ENCODE assay signal across 8 cellular contexts in the genomic region with DNA sequence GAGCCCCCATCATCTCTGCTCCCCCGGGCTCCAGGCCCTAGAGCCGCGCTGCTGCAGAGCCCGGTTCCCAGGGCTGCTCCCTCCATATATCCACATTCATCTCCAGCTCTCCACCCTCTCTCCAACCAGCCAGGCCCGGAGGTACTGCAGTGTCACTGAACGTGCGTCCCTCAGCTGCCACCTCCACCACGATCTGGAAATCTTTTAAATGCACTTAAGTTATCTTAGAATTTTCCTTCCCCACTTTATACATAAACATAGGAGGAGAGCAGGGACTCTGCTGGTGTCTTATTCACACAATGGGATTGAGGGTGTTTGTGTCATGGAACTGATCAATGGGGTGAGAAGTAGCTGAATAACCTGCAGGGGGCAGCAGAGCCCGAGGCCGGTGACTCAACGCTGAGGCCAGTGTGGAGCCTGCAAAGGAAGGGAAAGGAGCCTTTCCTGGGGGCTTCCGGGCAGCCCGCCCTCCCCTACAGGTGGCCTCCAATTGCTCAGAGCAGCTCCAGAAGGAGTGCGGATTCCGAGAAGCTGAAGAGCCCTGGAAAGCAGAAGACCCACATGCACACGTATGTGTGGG. TPM values are rescaled to one million over a fixed set of nuclear protein-coding genes. Genes with fewer than 3 reads are reported as not detected.
A peak's percentile ranks its signal among the peaks of the same experiment; 100 is the strongest.
DNase-seq lines count a peak whose midpoint lies in the region; ATAC-seq and TF ChIP-seq lines count a peak whose summit lies in the region.
"Not testable (repeated sequence)": the region's sequence is repeated elsewhere in the genome, so short reads cannot be mapped to it uniquely, and the experiment has no call there.

No MANE protein-coding gene starts in this region.

- H3K4me3 Mint-ChIP-seq in progenitor cell of endocrine pancreas (ENCODE audit: low read depth); stimulated activated naive CD8-positive, alpha-beta T cell treated with anti-CD3 and anti-CD28 coated beads, Interleukin-15, amount 100 ng/mL, for 72 hours: not testable (repeated sequence)

- not testable (repeated sequence) for H3K9me3 ChIP-seq in colonic mucosa

- not testable (repeated sequence) for H3K9ac ChIP-seq in colonic mucosa (ENCODE audit: low read depth in 2 of 2, low read length in 2 of 2)

- H3K4me3 ChIP-seq in NB4 (ENCODE audit: low read depth, low read length); colonic mucosa: not testable (repeated sequence)

- not testable (repeated sequence) for H3K27ac ChIP-seq in colonic mucosa

- H3K27me3 ChIP-seq in colonic mucosa, result not testable (repeated sequence)

- TF ChIP-seq POLR2A in NB4 (IDR thresholded peaks at IDR 0.05; ENCODE audit: extremely low read depth, insufficient read length), result not testable (repeated sequence)

- TF ChIP-seq CTCF in NB4 (IDR thresholded peaks at IDR 0.05; ENCODE audit: low read depth, low read length), result peak; percentile 14
- peak; percentile 27 for TF ChIP-seq CTCF in colonic mucosa (IDR thresholded peaks at IDR 0.05)
- TF ChIP-seq CTCF in progenitor cell of endocrine pancreas (IDR thresholded peaks at IDR 0.05; ENCODE audit: unreplicated experiment), result peak; percentile 39

- not testable (repeated sequence) for H3K27ac Mint-ChIP-seq in progenitor cell of endocrine pancreas; stimulated activated naive CD8-positive, alpha-beta T cell treated with anti-CD3 and anti-CD28 coated beads, Interleukin-15, amount 100 ng/mL, for 72 hours

- H3K4me1 Mint-ChIP-seq in progenitor cell of endocrine pancreas (ENCODE audit: low read depth); stimulated activated naive CD8-positive, alpha-beta T cell treated with anti-CD3 and anti-CD28 coated beads, Interleukin-15, amount 100 ng/mL, for 72 hours: not testable (repeated sequence)

- not testable (repeated sequence) for H3K4me1 ChIP-seq in colonic mucosa

- H3K9me3 Mint-ChIP-seq in progenitor cell of endocrine pancreas (ENCODE audit: low read depth); stimulated activated naive CD8-positive, alpha-beta T cell treated with anti-CD3 and anti-CD28 coated beads, Interleukin-15, amount 100 ng/mL, for 72 hours: not testable (repeated sequence)

- DNase-seq in EH (ENCODE audit: low read depth) (peak; percentile 10), NB4 (ENCODE audit: low read depth) (peak; percentile 47), T-helper 9 cell (peak; percentile 36), activated T-cell treated with anti-CD3 and anti-CD28 coated beads for 4 hours (peak; percentile 24), colonic mucosa (peak; percentile 48), iPS-NIHi7 (ENCODE audit: extremely low spot score) (peak; percentile 45), progenitor cell of endocrine pancreas (ENCODE audit: low spot score, unreplicated experiment) (peak; percentile 14)
- peak; percentile 33 to 41 for DNase-seq in stimulated activated naive CD8-positive, alpha-beta T cell treated with anti-CD3 and anti-CD28 coated beads, Interleukin-15, amount 100 ng/mL, for 72 hours

- not testable (repeated sequence) for H3K36me3 Mint-ChIP-seq in progenitor cell of endocrine pancreas (ENCODE audit: insufficient read depth)

- ATAC-seq in stimulated activated naive CD8-positive, alpha-beta T cell treated with anti-CD3 and anti-CD28 coated beads, Interleukin-15, amount 100 ng/mL, for 72 hours, result peak; percentile 73

- H3K27me3 Mint-ChIP-seq in progenitor cell of endocrine pancreas; stimulated activated naive CD8-positive, alpha-beta T cell treated with anti-CD3 and anti-CD28 coated beads, Interleukin-15, amount 100 ng/mL, for 72 hours: not testable (repeated sequence)

- intact Hi-C loops in colonic mucosa (cut with DNase I), result loop anchor here (2.0 kb wide), 2 partner anchors 109 to 261 kb away; a partner anchor contains a TSS

- not testable (repeated sequence) for H3K36me3 ChIP-seq in colonic mucosa

RNA-seq across cellular contexts. Expression of a gene that starts 7.8 kb away (rescaled TPM):
- total RNA-seq in colonic mucosa (10 to 100 TPM; 17.6 to 22.6 TPM), progenitor cell of endocrine pancreas (36.0 and 39.0 TPM in 2 replicates)

RNA-seq across cellular contexts. Expression of a gene that starts 31.3 kb away (rescaled TPM):
- total RNA-seq in colonic mucosa (1 to 10 TPM; 7.6 to 8.8 TPM), progenitor cell of endocrine pancreas (2.0 and 2.5 TPM in 2 replicates)

RNA-seq across cellular contexts. Expression of a gene that starts 45.1 kb away (rescaled TPM):
- total RNA-seq in colonic mucosa, result 10 to 100 TPM; 13.4 to 17.1 TPM
- 13.4 and 14.1 TPM in 2 replicates for total RNA-seq in progenitor cell of endocrine pancreas
